ENCODE assay signal across 10 cellular contexts in the genomic region with DNA sequence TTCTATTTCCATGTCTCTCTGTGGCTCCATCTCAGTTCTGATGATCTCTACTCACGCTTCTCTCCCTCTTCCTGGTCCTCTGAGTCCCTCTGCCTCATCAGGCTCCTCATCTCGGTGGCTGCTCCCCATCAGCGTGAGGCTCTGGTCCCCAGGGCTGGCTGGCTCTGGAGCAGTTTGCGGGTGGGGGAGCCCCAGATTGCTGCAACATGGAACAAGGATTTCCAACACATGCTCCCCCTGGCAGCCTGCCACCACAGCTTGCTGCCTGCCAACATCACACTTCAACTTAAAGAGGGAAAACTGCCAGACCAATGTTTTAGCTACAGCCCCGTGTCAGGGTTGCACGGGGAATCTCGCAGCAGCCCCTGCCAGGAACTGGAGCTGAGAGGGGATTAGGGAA.
DNase-seq lines count a peak whose midpoint lies in the region; ATAC-seq and TF ChIP-seq lines count a peak whose summit lies in the region.
"Had no signal": no experiment of that assay in that cellular context is flagged by ENCODE, and none has a peak within 500 bp of the region (broad histone marks: within the 10 kb centered on the region; RNA-seq: fewer than 3 reads in every experiment).

No MANE protein-coding gene starts in this region.

- DNase-seq in AG09319 (ENCODE audit: extremely low read depth, low read depth) (peak; percentile 10), NCI-H1092 treated with DMSO at 0.1 percent for 48 hours (lab: John Stamatoyannopoulos, UW) (peak; percentile 90), amniotic epithelial cell (ENCODE audit: low read depth) (peak; percentile 31), lower lobe of right lung (peak; percentile 63), SW 1271 (lab: John Stamatoyannopoulos, UW) (no peak), mesendoderm (no peak), mucosa of gallbladder (ENCODE audit: low spot score) (no peak)
- DNase-seq: activated CD4-positive, alpha-beta T cell treated with anti-CD3 and anti-CD28 coated beads for 4 hours; H9 had no signal

- H2AK5ac ChIP-seq in mesendoderm (ENCODE audit: low read length), result no peak overlapping the region

- H3K79me1 ChIP-seq in mesendoderm (ENCODE audit: low read length), result no peaks in the 10 kb centered on the region

- peaks cover 18% of the 10 kb centered on the region for H3K27me3 ChIP-seq in lower lobe of right lung (ENCODE audit: low read depth)
- no peaks in the 10 kb centered on the region for H3K27me3 ChIP-seq in mesendoderm (ENCODE audit: insufficient read depth, low read length, poor library complexity)

- H3K4ac ChIP-seq in mesendoderm (ENCODE audit: low read depth, low read length), result no peak overlapping the region

- H3K23ac ChIP-seq in mesendoderm (ENCODE audit: low read length), result no peak overlapping the region

- intact Hi-C loops in lower lobe of right lung (cut with DNase I), result no loop called here

- H3K9ac ChIP-seq in mesendoderm (ENCODE audit: low read length), result no peak overlapping the region

- peak; percentile 29 to 40 for ATAC-seq in lower lobe of right lung
- ATAC-seq in GM18867 (IDR thresholded peaks at IDR 0.05; ENCODE audit: unreplicated experiment), result no peak

- H3K4me2 ChIP-seq in mesendoderm (ENCODE audit: low read length), result no peak overlapping the region

- H4K5ac ChIP-seq in mesendoderm (ENCODE audit: low read length), result no peak overlapping the region

- no peaks in the 10 kb centered on the region for H3K36me3 ChIP-seq in lower lobe of right lung
- no peaks in the 10 kb centered on the region for H3K36me3 ChIP-seq in mesendoderm (ENCODE audit: control insufficient read depth, insufficient read depth, low read length)

- no peaks in the 10 kb centered on the region for H3K4me1 ChIP-seq in lower lobe of right lung
- H3K4me1 ChIP-seq in mesendoderm (ENCODE audit: control insufficient read depth, low read depth, low read length), result no peaks in the 10 kb centered on the region

- H3K4me3 ChIP-seq in lower lobe of right lung (no peak overlapping the region), mesendoderm (ENCODE audit: low read length) (no peak overlapping the region)

- WGBS in mesendoderm (ENCODE audit: extremely low coverage, insufficient coverage, low lambda C conversion rate), result no CpG with 5 or more reads among the region's 7 CpGs

- H3K18ac ChIP-seq in mesendoderm (ENCODE audit: low read length), result no peak overlapping the region

- TF ChIP-seq CTCF in AG09319 (IDR thresholded peaks at IDR 0.05; ENCODE audit: low read depth, low read length) (no peak), lower lobe of right lung (IDR thresholded peaks at IDR 0.05) (no peak)

- no peak overlapping the region for H4K8ac ChIP-seq in mesendoderm (ENCODE audit: low read depth, low read length)

- no peak overlapping the region for H2BK15ac ChIP-seq in mesendoderm (replicated peaks; ENCODE audit: low read depth)

- no peaks in the 10 kb centered on the region for H3K9me3 ChIP-seq in lower lobe of right lung

- no peaks in the 10 kb centered on the region for H3K79me2 ChIP-seq in mesendoderm (ENCODE audit: control insufficient read depth, insufficient read depth, low read length)

- H3K56ac ChIP-seq in mesendoderm (ENCODE audit: low read length), result no peak overlapping the region

- H2BK5ac ChIP-seq in mesendoderm (ENCODE audit: low read length), result no peak overlapping the region

- H2BK120ac ChIP-seq in mesendoderm (ENCODE audit: low read depth, low read length), result no peak overlapping the region

- H3K27ac ChIP-seq in lower lobe of right lung (no peak overlapping the region), mesendoderm (ENCODE audit: low read depth, low read length) (no peak overlapping the region)

Comparison
In these comparisons a context has a peak if more than half of its experiments do, and no peak if none do; other contexts are left out.
1. DNase-seq: peak in AG09319 (single experiment), NCI-H1092 treated with DMSO at 0.1 percent for 48 hours (single experiment), amniotic epithelial cell (single experiment) and lower lobe of right lung (single experiment); none in SW 1271 (0 of 2), mesendoderm (single experiment) and mucosa of gallbladder (single experiment).